25 cellular contexts compared by ENCODE assay signal in genomic region chr2:241184901-241185300, GRCh38.
"Had no signal": no experiment of that assay in that cellular context is flagged by ENCODE, and none has a peak within 500 bp of the region (broad histone marks: within the 10 kb centered on the region; RNA-seq: fewer than 3 reads in every experiment).

No MANE protein-coding gene starts in this region.

- H3K27me3 Mint-ChIP-seq: naive thymus-derived CD4-positive, alpha-beta T cell had no signal

- H3K36me3 Mint-ChIP-seq: neural progenitor cell had no signal

- H3K27ac Mint-ChIP-seq: naive thymus-derived CD4-positive, alpha-beta T cell; nephron; neural progenitor cell had no signal

- H3K4me3 Mint-ChIP-seq: naive thymus-derived CD4-positive, alpha-beta T cell; nephron; neural progenitor cell had no signal

- H3K9me3 Mint-ChIP-seq: naive thymus-derived CD4-positive, alpha-beta T cell; nephron; neural progenitor cell had no signal

- ATAC-seq: esophagus mucosa; heart right ventricle; left cardiac atrium; left lung; naive thymus-derived CD4-positive, alpha-beta T cell; right lobe of liver had no signal

- H3K4me1 Mint-ChIP-seq: naive thymus-derived CD4-positive, alpha-beta T cell; nephron had no signal

- DNase-seq: dorsolateral prefrontal cortex; effector CD4-positive, alpha-beta T cell; foreskin melanocyte; glutamatergic neuron; heart right ventricle; hippocampal formation; left cardiac atrium; mesendoderm; midbrain; naive thymus-derived CD4-positive, alpha-beta T cell; nucleus accumbens; ovary; right lobe of liver; small intestine; stimulated activated CD4-positive, alpha-beta T cell treated with anti-CD3 and anti-CD28 coated beads, Interleukin-12 subunit alpha, Interleukin-12 subunit beta, amount 100 ng/mL, for 4 hours; stimulated activated CD4-positive, alpha-beta T cell treated with anti-CD3 and anti-CD28 coated beads, Interleukin-1b, Interleukin-23, amount 100 ng/mL, for 48 hours; stimulated activated CD4-positive, alpha-beta T cell treated with anti-CD3 and anti-CD28 coated beads, Interleukin-4, amount 100 ng/mL, for 1 hour; stimulated activated CD8-positive, alpha-beta memory T cell treated with anti-CD3 and anti-CD28 coated beads, Interleukin-4, amount 100 ng/mL, for 48 hours; stimulated activated naive CD4-positive, alpha-beta T cell treated with Interleukin-2 at 50 U/mL for 16 hours; stomach; upper lobe of left lung had no signal
